ENCODE assay signal across 1 cellular context in genomic region chr17:61414141-61414935, GRCh38.
TF ChIP-seq lines count a peak whose summit lies in the region.

No MANE protein-coding gene starts in this region.

TF ChIP-seq in HepG2, 621 proteins besides CTCF, POLR2A, EP300 and RAD21 (continued from another document and continues in another):
- TF ChIP-seq ZNF775 (CRISPR knock-in tag; IDR thresholded peaks at IDR 0.05; ENCODE audit: borderline replicate concordance): no peak
- no peak for TF ChIP-seq ZNF672 (CRISPR knock-in tag; IDR thresholded peaks at IDR 0.05)
- TF ChIP-seq MAFF (IDR thresholded peaks at IDR 0.05; ENCODE audit: low read depth, low read length): no peak
- TF ChIP-seq ZNF432 (CRISPR knock-in tag; IDR thresholded peaks at IDR 0.05; ENCODE audit: borderline replicate concordance): no peak
- no peak for TF ChIP-seq BCL6 (CRISPR knock-in tag; IDR thresholded peaks at IDR 0.05)
- TF ChIP-seq ZFP91 (CRISPR knock-in tag; IDR thresholded peaks at IDR 0.05; ENCODE audit: borderline replicate concordance): peak; percentile 43
- no peak for TF ChIP-seq AKAP8 (CRISPR knock-in tag; IDR thresholded peaks at IDR 0.05)
- no peak for TF ChIP-seq ZC3H4 (CRISPR knock-in tag; IDR thresholded peaks at IDR 0.05; ENCODE audit: borderline replicate concordance)
- TF ChIP-seq ZFX (CRISPR knock-in tag; IDR thresholded peaks at IDR 0.05; ENCODE audit: low read depth): peak; percentile 53
- TF ChIP-seq PTBP1 (IDR thresholded peaks at IDR 0.05; ENCODE audit: low read depth, low read length, poor library complexity, severe bottlenecking): no peak
- no peak for TF ChIP-seq ZNF451 (CRISPR knock-in tag; IDR thresholded peaks at IDR 0.05)
- TF ChIP-seq, protein P1, sequence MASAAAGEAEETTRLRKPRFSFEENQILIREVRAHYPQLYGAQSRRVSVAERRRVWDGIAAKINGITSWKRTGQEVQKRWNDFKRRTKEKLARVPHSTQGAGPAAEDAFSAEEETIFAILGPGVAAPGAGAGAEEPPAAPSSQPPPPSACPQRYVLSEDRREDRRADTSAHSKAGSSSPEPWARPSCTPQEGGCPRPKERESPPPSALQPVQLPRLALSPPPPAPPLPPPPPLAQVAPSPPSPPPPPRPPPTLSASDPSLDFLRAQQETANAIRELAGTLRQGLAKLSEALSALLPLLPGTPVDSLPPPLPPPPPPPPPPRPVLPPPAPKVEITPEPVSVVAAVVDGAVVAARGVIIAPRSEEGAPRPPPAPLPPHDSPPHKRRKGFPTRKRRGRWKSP (CRISPR knock-in tag; IDR thresholded peaks at IDR 0.05): no peak
- TF ChIP-seq TBX3 (IDR thresholded peaks at IDR 0.05; ENCODE audit: borderline replicate concordance): no peak
- TF ChIP-seq, protein P2, sequence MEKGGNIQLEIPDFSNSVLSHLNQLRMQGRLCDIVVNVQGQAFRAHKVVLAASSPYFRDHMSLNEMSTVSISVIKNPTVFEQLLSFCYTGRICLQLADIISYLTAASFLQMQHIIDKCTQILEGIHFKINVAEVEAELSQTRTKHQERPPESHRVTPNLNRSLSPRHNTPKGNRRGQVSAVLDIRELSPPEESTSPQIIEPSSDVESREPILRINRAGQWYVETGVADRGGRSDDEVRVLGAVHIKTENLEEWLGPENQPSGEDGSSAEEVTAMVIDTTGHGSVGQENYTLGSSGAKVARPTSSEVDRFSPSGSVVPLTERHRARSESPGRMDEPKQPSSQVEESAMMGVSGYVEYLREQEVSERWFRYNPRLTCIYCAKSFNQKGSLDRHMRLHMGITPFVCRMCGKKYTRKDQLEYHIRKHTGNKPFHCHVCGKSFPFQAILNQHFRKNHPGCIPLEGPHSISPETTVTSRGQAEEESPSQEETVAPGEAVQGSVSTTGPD (CRISPR knock-in tag; IDR thresholded peaks at IDR 0.05): no peak
- TF ChIP-seq SRY (CRISPR knock-in tag; IDR thresholded peaks at IDR 0.05): no peak
- no peak for TF ChIP-seq ZNF570 (CRISPR knock-in tag; IDR thresholded peaks at IDR 0.05; ENCODE audit: borderline replicate concordance)
- TF ChIP-seq HOXA7 (CRISPR knock-in tag; IDR thresholded peaks at IDR 0.05): no peak
- TF ChIP-seq ZNF660 (CRISPR knock-in tag; IDR thresholded peaks at IDR 0.05; ENCODE audit: borderline replicate concordance, low read depth): no peak
- no peak for TF ChIP-seq ZNF503 (CRISPR knock-in tag; IDR thresholded peaks at IDR 0.05)
- peak; percentile 43; the same call in 1 of the 2 replicates for TF ChIP-seq KAT8 (CRISPR knock-in tag; IDR thresholded peaks at IDR 0.05)
- TF ChIP-seq, protein P3, sequence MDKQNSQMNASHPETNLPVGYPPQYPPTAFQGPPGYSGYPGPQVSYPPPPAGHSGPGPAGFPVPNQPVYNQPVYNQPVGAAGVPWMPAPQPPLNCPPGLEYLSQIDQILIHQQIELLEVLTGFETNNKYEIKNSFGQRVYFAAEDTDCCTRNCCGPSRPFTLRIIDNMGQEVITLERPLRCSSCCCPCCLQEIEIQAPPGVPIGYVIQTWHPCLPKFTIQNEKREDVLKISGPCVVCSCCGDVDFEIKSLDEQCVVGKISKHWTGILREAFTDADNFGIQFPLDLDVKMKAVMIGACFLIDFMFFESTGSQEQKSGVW (CRISPR knock-in tag; IDR thresholded peaks at IDR 0.05; ENCODE audit: borderline replicate concordance): no peak
- TF ChIP-seq ZBTB4 (CRISPR knock-in tag; IDR thresholded peaks at IDR 0.05; ENCODE audit: borderline replicate concordance): 0 out of 2 replicates have a peak, but pooled peaks have one; percentile 49
- TF ChIP-seq, protein P4, sequence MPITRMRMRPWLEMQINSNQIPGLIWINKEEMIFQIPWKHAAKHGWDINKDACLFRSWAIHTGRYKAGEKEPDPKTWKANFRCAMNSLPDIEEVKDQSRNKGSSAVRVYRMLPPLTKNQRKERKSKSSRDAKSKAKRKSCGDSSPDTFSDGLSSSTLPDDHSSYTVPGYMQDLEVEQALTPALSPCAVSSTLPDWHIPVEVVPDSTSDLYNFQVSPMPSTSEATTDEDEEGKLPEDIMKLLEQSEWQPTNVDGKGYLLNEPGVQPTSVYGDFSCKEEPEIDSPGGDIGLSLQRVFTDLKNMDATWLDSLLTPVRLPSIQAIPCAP (CRISPR knock-in tag; IDR thresholded peaks at IDR 0.05; ENCODE audit: low read depth): no peak
- 0 out of 2 replicates have a peak, but pooled peaks have one; percentile 53 for TF ChIP-seq PRMT3 (CRISPR knock-in tag; IDR thresholded peaks at IDR 0.05; ENCODE audit: borderline replicate concordance, low read depth)
- TF ChIP-seq, protein P5, sequence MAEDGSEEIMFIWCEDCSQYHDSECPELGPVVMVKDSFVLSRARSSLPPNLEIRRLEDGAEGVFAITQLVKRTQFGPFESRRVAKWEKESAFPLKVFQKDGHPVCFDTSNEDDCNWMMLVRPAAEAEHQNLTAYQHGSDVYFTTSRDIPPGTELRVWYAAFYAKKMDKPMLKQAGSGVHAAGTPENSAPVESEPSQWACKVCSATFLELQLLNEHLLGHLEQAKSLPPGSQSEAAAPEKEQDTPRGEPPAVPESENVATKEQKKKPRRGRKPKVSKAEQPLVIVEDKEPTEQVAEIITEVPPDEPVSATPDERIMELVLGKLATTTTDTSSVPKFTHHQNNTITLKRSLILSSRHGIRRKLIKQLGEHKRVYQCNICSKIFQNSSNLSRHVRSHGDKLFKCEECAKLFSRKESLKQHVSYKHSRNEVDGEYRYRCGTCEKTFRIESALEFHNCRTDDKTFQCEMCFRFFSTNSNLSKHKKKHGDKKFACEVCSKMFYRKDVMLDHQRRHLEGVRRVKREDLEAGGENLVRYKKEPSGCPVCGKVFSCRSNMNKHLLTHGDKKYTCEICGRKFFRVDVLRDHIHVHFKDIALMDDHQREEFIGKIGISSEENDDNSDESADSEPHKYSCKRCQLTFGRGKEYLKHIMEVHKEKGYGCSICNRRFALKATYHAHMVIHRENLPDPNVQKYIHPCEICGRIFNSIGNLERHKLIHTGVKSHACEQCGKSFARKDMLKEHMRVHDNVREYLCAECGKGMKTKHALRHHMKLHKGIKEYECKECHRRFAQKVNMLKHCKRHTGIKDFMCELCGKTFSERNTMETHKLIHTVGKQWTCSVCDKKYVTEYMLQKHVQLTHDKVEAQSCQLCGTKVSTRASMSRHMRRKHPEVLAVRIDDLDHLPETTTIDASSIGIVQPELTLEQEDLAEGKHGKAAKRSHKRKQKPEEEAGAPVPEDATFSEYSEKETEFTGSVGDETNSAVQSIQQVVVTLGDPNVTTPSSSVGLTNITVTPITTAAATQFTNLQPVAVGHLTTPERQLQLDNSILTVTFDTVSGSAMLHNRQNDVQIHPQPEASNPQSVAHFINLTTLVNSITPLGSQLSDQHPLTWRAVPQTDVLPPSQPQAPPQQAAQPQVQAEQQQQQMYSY (CRISPR knock-in tag; IDR thresholded peaks at IDR 0.05): no peak
- no peak for TF ChIP-seq MLLT10 (CRISPR knock-in tag; IDR thresholded peaks at IDR 0.05)
- peak; percentile 62 for TF ChIP-seq GABPB1 (CRISPR knock-in tag; IDR thresholded peaks at IDR 0.05)
- TF ChIP-seq, protein P6, sequence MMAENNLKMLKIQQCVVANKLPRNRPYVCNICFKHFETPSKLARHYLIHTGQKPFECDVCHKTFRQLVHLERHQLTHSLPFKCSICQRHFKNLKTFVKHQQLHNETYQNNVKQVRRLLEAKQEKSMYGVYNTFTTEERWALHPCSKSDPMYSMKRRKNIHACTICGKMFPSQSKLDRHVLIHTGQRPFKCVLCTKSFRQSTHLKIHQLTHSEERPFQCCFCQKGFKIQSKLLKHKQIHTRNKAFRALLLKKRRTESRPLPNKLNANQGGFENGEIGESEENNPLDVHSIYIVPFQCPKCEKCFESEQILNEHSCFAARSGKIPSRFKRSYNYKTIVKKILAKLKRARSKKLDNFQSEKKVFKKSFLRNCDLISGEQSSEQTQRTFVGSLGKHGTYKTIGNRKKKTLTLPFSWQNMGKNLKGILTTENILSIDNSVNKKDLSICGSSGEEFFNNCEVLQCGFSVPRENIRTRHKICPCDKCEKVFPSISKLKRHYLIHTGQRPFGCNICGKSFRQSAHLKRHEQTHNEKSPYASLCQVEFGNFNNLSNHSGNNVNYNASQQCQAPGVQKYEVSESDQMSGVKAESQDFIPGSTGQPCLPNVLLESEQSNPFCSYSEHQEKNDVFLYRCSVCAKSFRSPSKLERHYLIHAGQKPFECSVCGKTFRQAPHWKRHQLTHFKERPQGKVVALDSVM (CRISPR knock-in tag; IDR thresholded peaks at IDR 0.05): no peak
- TF ChIP-seq ZNF891 (CRISPR knock-in tag; IDR thresholded peaks at IDR 0.05): peak; percentile 54; the same call in 1 of the 2 replicates
- no peak for TF ChIP-seq ZNF354B (CRISPR knock-in tag; IDR thresholded peaks at IDR 0.05)
- TF ChIP-seq ZNF3 (CRISPR knock-in tag; IDR thresholded peaks at IDR 0.05): 0 out of 2 replicates have a peak, but pooled peaks have one; percentile 47
- no peak for TF ChIP-seq ZNF326 (CRISPR knock-in tag; IDR thresholded peaks at IDR 0.05; ENCODE audit: borderline replicate concordance)
- TF ChIP-seq, protein P7, sequence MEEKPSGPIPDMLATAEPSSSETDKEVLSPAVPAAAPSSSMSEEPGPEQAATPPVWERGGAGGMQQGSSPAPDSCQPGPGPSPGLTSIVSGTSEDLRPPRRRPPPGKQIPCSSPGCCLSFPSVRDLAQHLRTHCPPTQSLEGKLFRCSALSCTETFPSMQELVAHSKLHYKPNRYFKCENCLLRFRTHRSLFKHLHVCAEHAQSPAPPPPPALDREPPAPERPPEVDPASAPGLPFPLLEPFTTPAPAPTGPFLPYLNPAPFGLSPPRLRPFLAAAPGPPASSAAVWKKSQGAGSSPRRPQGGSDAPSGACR (CRISPR knock-in tag; IDR thresholded peaks at IDR 0.05): peak; percentile 83
- peak; percentile 34; the same call in 1 of the 2 replicates for TF ChIP-seq SALL1 (CRISPR knock-in tag; IDR thresholded peaks at IDR 0.05)
- TF ChIP-seq MEF2D (CRISPR knock-in tag; IDR thresholded peaks at IDR 0.05): no peak
- peak; percentile 48 for TF ChIP-seq SP5 (CRISPR knock-in tag; IDR thresholded peaks at IDR 0.05; ENCODE audit: borderline replicate concordance, low read depth)
- no peak for TF ChIP-seq ATF1 (CRISPR knock-in tag; IDR thresholded peaks at IDR 0.05)
- no peak for TF ChIP-seq PCBP2 (optimal IDR thresholded peaks at IDR 0.05; ENCODE audit: low read depth, low read length, poor library complexity, severe bottlenecking)
- TF ChIP-seq ZNF235 (CRISPR knock-in tag; IDR thresholded peaks at IDR 0.05; ENCODE audit: borderline replicate concordance): no peak
- TF ChIP-seq ZNF776 (CRISPR knock-in tag; IDR thresholded peaks at IDR 0.05): no peak
- TF ChIP-seq, protein P8, sequence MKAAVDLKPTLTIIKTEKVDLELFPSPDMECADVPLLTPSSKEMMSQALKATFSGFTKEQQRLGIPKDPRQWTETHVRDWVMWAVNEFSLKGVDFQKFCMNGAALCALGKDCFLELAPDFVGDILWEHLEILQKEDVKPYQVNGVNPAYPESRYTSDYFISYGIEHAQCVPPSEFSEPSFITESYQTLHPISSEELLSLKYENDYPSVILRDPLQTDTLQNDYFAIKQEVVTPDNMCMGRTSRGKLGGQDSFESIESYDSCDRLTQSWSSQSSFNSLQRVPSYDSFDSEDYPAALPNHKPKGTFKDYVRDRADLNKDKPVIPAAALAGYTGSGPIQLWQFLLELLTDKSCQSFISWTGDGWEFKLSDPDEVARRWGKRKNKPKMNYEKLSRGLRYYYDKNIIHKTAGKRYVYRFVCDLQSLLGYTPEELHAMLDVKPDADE (CRISPR knock-in tag; IDR thresholded peaks at IDR 0.05): no peak
- peak; percentile 52; the same call in 1 of the 2 replicates for TF ChIP-seq ZBTB7B (CRISPR knock-in tag; IDR thresholded peaks at IDR 0.05)
